Comparison of ENCODE assay signal across 2 cellular contexts in genomic region chr22:44284711-44285110, GRCh38.
TF ChIP-seq lines count a peak whose summit lies in the region.

No MANE protein-coding gene starts in this region.

TF ChIP-seq in HepG2, 621 proteins besides CTCF, POLR2A, EP300 and RAD21:
- TF ChIP-seq ZNF678 (CRISPR knock-in tag; IDR thresholded peaks at IDR 0.05) (no peak), ZBTB8A (CRISPR knock-in tag; IDR thresholded peaks at IDR 0.05; ENCODE audit: borderline replicate concordance, low read depth) (no peak), PRDM4 (CRISPR knock-in tag; IDR thresholded peaks at IDR 0.05; ENCODE audit: borderline replicate concordance) (no peak), SRF (IDR thresholded peaks at IDR 0.05; ENCODE audit: low read depth, low read length) (no peak), FOXO1 (CRISPR knock-in tag; IDR thresholded peaks at IDR 0.05) (no peak), TFAP4 (IDR thresholded peaks at IDR 0.05; ENCODE audit: borderline replicate concordance, low read depth) (no peak), MIXL1 (CRISPR knock-in tag; IDR thresholded peaks at IDR 0.05) (no peak), ZNF605 (CRISPR knock-in tag; IDR thresholded peaks at IDR 0.05) (no peak), SIN3B (IDR thresholded peaks at IDR 0.05; ENCODE audit: low read length) (no peak), MAFG (CRISPR knock-in tag; IDR thresholded peaks at IDR 0.05) (no peak), POLR2AphosphoS2 (IDR thresholded peaks at IDR 0.05; ENCODE audit: low read depth, low read length) (no peak)

TF ChIP-seq in GM23338, 12 proteins besides CTCF, POLR2A, EP300 and RAD21:
- TF ChIP-seq ZNF462 (CRISPR knock-in tag; IDR thresholded peaks at IDR 0.05) (no peak), ETS1 (IDR thresholded peaks at IDR 0.05) (no peak), REST (IDR thresholded peaks at IDR 0.05; ENCODE audit: unreplicated experiment) (no peak), EZH2 (IDR thresholded peaks at IDR 0.05; ENCODE audit: low read depth, unreplicated experiment) (no peak), ZNF114 (CRISPR knock-in tag; IDR thresholded peaks at IDR 0.05) (no peak), CREB1 (CRISPR knock-in tag; IDR thresholded peaks at IDR 0.05; ENCODE audit: low read depth) (no peak), JUNB (IDR thresholded peaks at IDR 0.05; ENCODE audit: unreplicated experiment) (no peak), EZH2phosphoT487 (IDR thresholded peaks at IDR 0.05; ENCODE audit: unreplicated experiment) (no peak), ZNF331 (CRISPR knock-in tag; IDR thresholded peaks at IDR 0.05; ENCODE audit: low read depth) (no peak), STAT1 (IDR thresholded peaks at IDR 0.05; ENCODE audit: unreplicated experiment) (no peak), NANOG (IDR thresholded peaks at IDR 0.05; ENCODE audit: borderline replicate concordance) (no peak), POLR2AphosphoS5 (IDR thresholded peaks at IDR 0.05; ENCODE audit: low read depth) (no peak)
TF ChIP-seq in GM23338: peak in this region for 0.
